ENCODE assay signal across 15 cellular contexts in the genomic region with DNA sequence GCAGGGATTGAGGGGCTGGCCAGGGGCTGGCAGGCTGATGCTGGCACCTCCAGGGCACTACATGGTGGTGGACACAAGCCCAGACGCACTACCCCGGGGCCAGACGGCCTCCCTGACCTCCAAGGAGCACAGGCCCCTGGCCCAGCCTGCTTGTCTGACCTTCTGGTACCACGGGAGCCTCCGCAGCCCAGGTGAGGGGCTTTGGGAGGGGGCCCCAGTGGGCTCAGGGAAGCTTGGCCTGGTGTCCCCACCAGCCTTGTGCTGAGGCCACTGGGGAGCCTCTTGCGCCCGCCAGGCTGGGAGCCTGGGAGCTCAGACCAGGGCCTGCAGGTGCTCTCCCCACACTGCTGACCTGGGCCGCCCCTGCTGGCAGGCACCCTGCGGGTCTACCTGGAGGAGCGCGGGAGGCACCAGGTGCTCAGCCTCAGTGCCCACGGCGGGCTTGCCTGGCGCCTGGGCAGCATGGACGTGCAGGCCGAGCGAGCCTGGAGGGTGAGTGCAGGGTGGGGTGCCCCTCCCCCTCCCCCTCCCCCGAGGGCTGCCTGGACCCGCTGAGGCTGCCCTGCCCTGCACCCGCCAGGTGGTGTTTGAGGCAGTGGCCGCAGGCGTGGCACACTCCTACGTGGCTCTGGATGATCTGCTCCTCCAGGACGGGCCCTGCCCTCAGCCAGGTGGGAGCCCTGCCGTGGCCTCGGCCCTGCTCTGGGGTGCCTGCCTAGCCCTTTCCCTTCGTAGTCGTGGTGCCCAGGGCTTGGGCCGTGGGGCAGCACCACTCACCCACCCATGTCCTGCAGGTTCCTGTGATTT. TPM values are rescaled to one million over a fixed set of nuclear protein-coding genes. Genes with fewer than 3 reads are reported as not detected.
A peak's percentile ranks its signal among the peaks of the same experiment; 100 is the strongest.
DNase-seq lines count a peak whose midpoint lies in the region; TF ChIP-seq lines count a peak whose summit lies in the region.
"Had no signal": no experiment of that assay in that cellular context is flagged by ENCODE, and none has a peak within 500 bp of the region (broad histone marks: within the 10 kb centered on the region; RNA-seq: fewer than 3 reads in every experiment).

No MANE protein-coding gene starts in this region.

- no peaks in the 10 kb centered on the region for H3K9me3 Mint-ChIP-seq in endothelial cell (ENCODE audit: unreplicated experiment)
- H3K9me3 Mint-ChIP-seq in progenitor cell of endocrine pancreas (ENCODE audit: low read depth), result no peaks in the 10 kb centered on the region

- no peak overlapping the region for H4K8ac ChIP-seq in mesendoderm (ENCODE audit: low read depth, low read length)

- POLR2A ChIA-PET in HEK293 (lab: Yijun Ruan, JAX), result interaction anchor here (0.6 to 1.7 kb wide), 5 partner anchors 12 to 331 kb away, joined by 3 to 5 read pairs (median 3); a partner anchor contains a TSS

- H3K27ac ChIP-seq in HEK293 (ENCODE audit: extremely low read depth, low read depth, low read length), result no peak overlapping the region
- H3K27ac ChIP-seq in mesendoderm (ENCODE audit: low read depth, low read length), result no peak overlapping the region
- H3K27ac ChIP-seq: gastrocnemius medialis, SJCRH30 had no signal

- no peak overlapping the region for H3K56ac ChIP-seq in mesendoderm (ENCODE audit: low read length)

- H3K27me3 Mint-ChIP-seq in endothelial cell (ENCODE audit: unreplicated experiment), result peaks cover 6% of the 10 kb centered on the region
- H3K27me3 Mint-ChIP-seq in progenitor cell of endocrine pancreas, result no peaks in the 10 kb centered on the region

- WGBS in mesendoderm (ENCODE audit: extremely low coverage, insufficient coverage, low lambda C conversion rate), result no CpG with 5 or more reads among the region's 29 CpGs

- H3K4me1 Mint-ChIP-seq in endothelial cell (ENCODE audit: unreplicated experiment), result no peaks in the 10 kb centered on the region
- no peaks in the 10 kb centered on the region for H3K4me1 Mint-ChIP-seq in progenitor cell of endocrine pancreas (ENCODE audit: low read depth)

- no peak overlapping the region for H3K27ac Mint-ChIP-seq in endothelial cell (ENCODE audit: unreplicated experiment)
- no peak overlapping the region for H3K27ac Mint-ChIP-seq in progenitor cell of endocrine pancreas

- H2BK15ac ChIP-seq in mesendoderm (replicated peaks; ENCODE audit: low read depth), result no peak overlapping the region

- no peaks in the 10 kb centered on the region for H3K9me3 ChIP-seq in HEK293 (ENCODE audit: control insufficient read depth, insufficient read depth, low read depth, low read length)
- H3K9me3 ChIP-seq: gastrocnemius medialis, HAP-1, SJCRH30 had no signal

- H3K4me3 ChIP-seq in HEK293 (ENCODE audit: low read depth, low read length) (no peak overlapping the region), mesendoderm (ENCODE audit: low read length) (no peak overlapping the region)
- H3K4me3 ChIP-seq: gastrocnemius medialis, HAP-1, SJCRH30 had no signal

- H2BK120ac ChIP-seq in mesendoderm (ENCODE audit: low read depth, low read length), result no peak overlapping the region

- peak; percentile 17 for DNase-seq in activated CD8-positive, alpha-beta memory T cell treated with anti-CD3 and anti-CD28 coated beads, Interleukin-2, amount 50 U/mL, for 4 hours
- DNase-seq in activated CD8-positive, alpha-beta memory T cell treated with anti-CD3 and anti-CD28 coated beads for 24 hours, result no peak
- DNase-seq in endothelial cell (ENCODE audit: low spot score), result peak; percentile 8
- peak; percentile 10 for DNase-seq in progenitor cell of endocrine pancreas (ENCODE audit: low spot score, unreplicated experiment)
- DNase-seq in NCI-H510A (lab: John Stamatoyannopoulos, UW), result no peak
- DNase-seq in mesendoderm, result no peak
- no peak for DNase-seq in activated gamma-delta T cell (lab: John Stamatoyannopoulos, UW)
- DNase-seq: anterior cingulate cortex, DMS79 treated with DMSO at 0.1 percent for 48 hours, gastrocnemius medialis, NCI-H524 treated with DMSO at 0.1 percent for 48 hours, nucleus accumbens, SJCRH30 had no signal

- no peak overlapping the region for H3K4me2 ChIP-seq in mesendoderm (ENCODE audit: low read length)

- H3K23ac ChIP-seq in mesendoderm (ENCODE audit: low read length), result no peak overlapping the region

- TF ChIP-seq CTCF in HEK293 (tag by site-specific recombination; IDR thresholded peaks at IDR 0.05) (no peak), endothelial cell (IDR thresholded peaks at IDR 0.05; ENCODE audit: unreplicated experiment) (no peak), progenitor cell of endocrine pancreas (IDR thresholded peaks at IDR 0.05; ENCODE audit: unreplicated experiment) (no peak)

- no peak overlapping the region for H3K9ac ChIP-seq in mesendoderm (ENCODE audit: low read length)

- peaks cover 0 to 49% of the 10 kb centered on the region in 2 experiments; a peak in 1 of 3 replicates for H3K36me3 ChIP-seq in HEK293 (ENCODE audit: control insufficient read depth in 2 of 2, insufficient read depth in 1 of 2, low read length in 2 of 2)
- peaks cover 1% of the 10 kb centered on the region for H3K36me3 ChIP-seq in mesendoderm (ENCODE audit: control insufficient read depth, insufficient read depth, low read length)

- H3K36me3 Mint-ChIP-seq in endothelial cell (ENCODE audit: low read depth, unreplicated experiment) (no peaks in the 10 kb centered on the region), progenitor cell of endocrine pancreas (ENCODE audit: insufficient read depth) (peaks cover 2% of the 10 kb centered on the region)

- CTCF ChIA-PET in HEK293 (lab: Yijun Ruan, JAX), result no interaction called here

- H2AK5ac ChIP-seq in mesendoderm (ENCODE audit: low read length), result no peak overlapping the region

- H3K18ac ChIP-seq in mesendoderm (ENCODE audit: low read length), result no peak overlapping the region

- H3K27me3 ChIP-seq in mesendoderm (ENCODE audit: insufficient read depth, low read length, poor library complexity), result no peaks in the 10 kb centered on the region
- H3K27me3 ChIP-seq: gastrocnemius medialis, SJCRH30 had no signal

- H3K4me3 Mint-ChIP-seq in endothelial cell (ENCODE audit: unreplicated experiment) (no peak overlapping the region), progenitor cell of endocrine pancreas (ENCODE audit: low read depth) (no peak overlapping the region)

- H3K4ac ChIP-seq in mesendoderm (ENCODE audit: low read depth, low read length), result no peak overlapping the region

- H2BK5ac ChIP-seq in mesendoderm (ENCODE audit: low read length), result no peak overlapping the region

- no peak overlapping the region for H4K5ac ChIP-seq in mesendoderm (ENCODE audit: low read length)

- H3K79me1 ChIP-seq in mesendoderm (ENCODE audit: low read length), result no peaks in the 10 kb centered on the region

- H3K4me1 ChIP-seq in HEK293 (ENCODE audit: control insufficient read depth, insufficient read depth, low read length) (no peaks in the 10 kb centered on the region), mesendoderm (ENCODE audit: control insufficient read depth, low read depth, low read length) (no peaks in the 10 kb centered on the region)
- H3K4me1 ChIP-seq: HAP-1, SJCRH30 had no signal

- H3K79me2 ChIP-seq in mesendoderm (ENCODE audit: control insufficient read depth, insufficient read depth, low read length), result no peaks in the 10 kb centered on the region

TF ChIP-seq in HEK293, 187 proteins besides CTCF, POLR2A, EP300 and RAD21 (continues in another document):
- TF ChIP-seq ZNF133 (tag by site-specific recombination; IDR thresholded peaks at IDR 0.05) (no peak), ZNF266 (tag by site-specific recombination; IDR thresholded peaks at IDR 0.05; ENCODE audit: low read depth) (no peak), KLF1 (tag by site-specific recombination; IDR thresholded peaks at IDR 0.05) (0 out of 2 replicates have a peak, but pooled peaks have one; percentile 19)
- TF ChIP-seq, protein P1, sequence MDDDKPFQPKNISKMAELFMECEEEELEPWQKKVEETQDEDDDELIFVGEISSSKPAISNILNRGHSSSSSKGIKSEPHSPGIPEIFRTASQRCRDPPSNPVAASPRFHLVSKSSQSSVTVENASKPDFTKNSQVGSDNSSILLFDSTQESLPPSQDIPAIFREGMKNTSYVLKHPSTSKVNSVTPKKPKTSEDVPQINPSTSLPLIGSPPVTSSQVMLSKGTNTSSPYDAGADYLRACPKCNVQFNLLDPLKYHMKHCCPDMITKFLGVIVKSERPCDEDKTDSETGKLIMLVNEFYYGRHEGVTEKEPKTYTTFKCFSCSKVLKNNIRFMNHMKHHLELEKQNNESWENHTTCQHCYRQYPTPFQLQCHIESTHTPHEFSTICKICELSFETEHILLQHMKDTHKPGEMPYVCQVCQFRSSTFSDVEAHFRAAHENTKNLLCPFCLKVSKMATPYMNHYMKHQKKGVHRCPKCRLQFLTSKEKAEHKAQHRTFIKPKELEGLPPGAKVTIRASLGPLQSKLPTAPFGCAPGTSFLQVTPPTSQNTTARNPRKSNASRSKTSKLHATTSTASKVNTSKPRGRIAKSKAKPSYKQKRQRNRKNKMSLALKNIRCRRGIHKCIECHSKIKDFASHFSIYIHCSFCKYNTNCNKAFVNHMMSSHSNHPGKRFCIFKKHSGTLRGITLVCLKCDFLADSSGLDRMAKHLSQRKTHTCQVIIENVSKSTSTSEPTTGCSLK (tag by site-specific recombination; IDR thresholded peaks at IDR 0.05), result no peak

RNA-seq across cellular contexts. Expression of a gene that starts 5.7 kb away (rescaled TPM):
- total RNA-seq in endothelial cell (ENCODE audit: unreplicated experiment) (10.0 TPM), progenitor cell of endocrine pancreas (36.7 and 40.0 TPM in 2 replicates)
- polyA plus RNA-seq in mesendoderm (2013, experiment 1 of 2), result 2.3 TPM
- 1.9 TPM for polyA plus RNA-seq in mesendoderm (2013, experiment 2 of 2)

RNA-seq across cellular contexts. Expression of a gene that starts 8.3 kb away (rescaled TPM):
- total RNA-seq in endothelial cell (ENCODE audit: unreplicated experiment) (286 TPM), progenitor cell of endocrine pancreas (297 and 310 TPM in 2 replicates)
- polyA plus RNA-seq in mesendoderm (2013, experiment 1 of 2), result 332 TPM
- polyA plus RNA-seq in mesendoderm (2013, experiment 2 of 2), result 344 TPM

RNA-seq across cellular contexts. Expression of a gene that starts 8.6 kb away (rescaled TPM):
- 134 TPM for total RNA-seq in endothelial cell (ENCODE audit: unreplicated experiment)
- total RNA-seq in progenitor cell of endocrine pancreas, result 168 and 169 TPM in 2 replicates
- 89.8 TPM for polyA plus RNA-seq in mesendoderm (2013, experiment 1 of 2)
- 87.7 TPM for polyA plus RNA-seq in mesendoderm (2013, experiment 2 of 2)

RNA-seq across cellular contexts. Expression of a gene that starts 15.5 kb away (rescaled TPM):
- 0.80 TPM for total RNA-seq in endothelial cell (ENCODE audit: unreplicated experiment)
- total RNA-seq in progenitor cell of endocrine pancreas, result 5.1 and 5.8 TPM in 2 replicates
- 0.41 TPM for polyA plus RNA-seq in mesendoderm (2013, experiment 1 of 2)
- 0.34 TPM for polyA plus RNA-seq in mesendoderm (2013, experiment 2 of 2)

RNA-seq across cellular contexts. Expression of a gene that starts 28.5 kb away (rescaled TPM):
- total RNA-seq in endothelial cell (ENCODE audit: unreplicated experiment), result 21.7 TPM
- total RNA-seq in progenitor cell of endocrine pancreas, result 23.4 and 23.8 TPM in 2 replicates
- polyA plus RNA-seq in mesendoderm (2013, experiment 1 of 2), result 16.3 TPM
- polyA plus RNA-seq in mesendoderm (2013, experiment 2 of 2), result 16.3 TPM

Comparison
In these comparisons a context has a peak if more than half of its experiments do, and no peak if none do; other contexts are left out.
1. DNase-seq: peak in activated CD8-positive, alpha-beta memory T cell treated with anti-CD3 and anti-CD28 coated beads, Interleukin-2, amount 50 U/mL, for 4 hours (single experiment), endothelial cell (single experiment) and progenitor cell of endocrine pancreas (single experiment); none in activated CD8-positive, alpha-beta memory T cell treated with anti-CD3 and anti-CD28 coated beads for 24 hours (single experiment), NCI-H510A (single experiment), mesendoderm (single experiment) and activated gamma-delta T cell (single experiment).